1 cellular context compared by ENCODE assay signal in the genomic region with DNA sequence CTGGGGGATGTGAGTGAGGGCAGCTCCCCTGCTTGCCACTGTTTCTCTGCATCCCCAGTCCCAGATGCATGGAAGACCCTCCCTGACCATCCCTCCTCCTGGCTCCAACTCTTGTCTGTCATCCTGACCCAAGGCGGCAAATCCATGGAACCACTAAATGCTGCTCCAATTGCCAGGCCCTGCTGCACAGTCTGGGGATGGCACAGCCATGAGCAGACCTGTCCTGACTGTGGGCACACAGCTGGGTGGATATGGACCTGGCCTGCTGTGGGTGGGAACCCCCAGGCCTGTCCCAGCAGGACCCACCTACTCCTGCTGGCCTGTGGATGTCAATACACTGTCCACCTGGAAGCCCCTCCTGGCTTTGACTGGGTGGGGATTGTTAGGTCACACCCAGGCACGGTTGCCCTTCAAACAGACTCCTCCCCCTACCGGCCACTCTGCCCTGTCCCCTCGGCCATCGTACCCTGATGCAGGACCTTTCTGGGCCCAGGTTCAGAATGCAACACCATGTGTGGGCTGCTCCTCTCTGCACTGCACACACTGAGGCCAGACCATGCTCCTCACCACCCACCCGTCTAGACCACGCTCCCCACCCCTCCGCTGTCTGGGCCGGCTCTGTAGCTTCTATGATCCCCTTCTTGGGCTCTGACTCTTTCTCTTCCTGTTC.
TF ChIP-seq lines count a peak whose summit lies in the region.

No MANE protein-coding gene starts in this region.

TF ChIP-seq in GM12878, 131 proteins besides CTCF, POLR2A, EP300 and RAD21:
- TF ChIP-seq BHLHE40 (IDR thresholded peaks at IDR 0.05; ENCODE audit: borderline replicate concordance in 1 of 2, low read depth in 2 of 2, low read length in 1 of 2) (no peak), ZZZ3 (IDR thresholded peaks at IDR 0.05; ENCODE audit: control insufficient read depth, insufficient read length, low read depth) (no peak), IKZF2 (IDR thresholded peaks at IDR 0.05) (no peak)
